ENCODE assay signal across 18 cellular contexts in the genomic region with DNA sequence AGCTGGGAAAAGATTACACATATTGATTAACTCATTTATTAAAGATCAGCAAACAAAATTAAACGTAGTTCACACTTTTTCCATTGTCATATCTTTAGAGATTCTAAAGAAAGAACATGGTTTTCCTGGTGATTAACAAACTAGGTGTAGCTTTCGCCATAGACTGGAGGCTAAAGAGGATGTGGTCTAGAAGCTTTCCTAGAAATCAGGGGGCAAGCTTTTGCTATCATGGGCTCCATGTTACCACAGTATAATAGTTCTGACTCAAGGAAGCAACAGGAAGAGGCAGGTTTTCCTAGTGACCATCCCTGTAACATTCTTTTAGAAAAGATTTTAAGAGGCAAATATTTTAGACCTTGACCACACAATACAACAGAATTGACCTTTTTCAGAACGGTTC.
"Had no signal": no experiment of that assay in that cellular context is flagged by ENCODE, and none has a peak within 500 bp of the region (broad histone marks: within the 10 kb centered on the region; RNA-seq: fewer than 3 reads in every experiment).

No MANE protein-coding gene starts in this region.

- ATAC-seq: activated CD8-positive, alpha-beta memory T cell treated with anti-CD3 and anti-CD28 coated beads, Interleukin-2, amount 10 ng/mL, durations not matched to agents 7 days and 5 days; esophagus mucosa; left lobe of liver; right lobe of liver; stimulated activated naive CD8-positive, alpha-beta T cell treated with anti-CD3 and anti-CD28 coated beads, Interleukin-15, amount 100 ng/mL, for 72 hours had no signal

- H3K9me3 Mint-ChIP-seq: activated naive CD4-positive, alpha-beta T cell treated with anti-CD3 and anti-CD28 coated beads, Interleukin-2, amount 10 ng/mL, durations not matched to agents 7 days and 5 days; activated T-helper 2 cell treated with anti-CD3 and anti-CD28 coated beads, Interferon-gamma antibody, Interleukin-2, Interleukin-4, amounts not matched to agents 10 μg/mL and 5 μg/mL and 100 μg/mL, durations not matched to agents 14 hours and 24 hours and 36 hours; stimulated activated naive CD8-positive, alpha-beta T cell treated with anti-CD3 and anti-CD28 coated beads, Interleukin-15, amount 100 ng/mL, for 72 hours; type B pancreatic cell had no signal

- H3K36me3 Mint-ChIP-seq: activated CD8-positive, alpha-beta memory T cell treated with anti-CD3 and anti-CD28 coated beads, Interleukin-2, amount 10 ng/mL, durations not matched to agents 7 days and 5 days; activated naive CD4-positive, alpha-beta T cell treated with anti-CD3 and anti-CD28 coated beads, Interleukin-2, amount 10 ng/mL, durations not matched to agents 7 days and 5 days; naive B cell; neural progenitor cell; type B pancreatic cell had no signal

- H3K27ac Mint-ChIP-seq: activated CD8-positive, alpha-beta memory T cell treated with anti-CD3 and anti-CD28 coated beads, Interleukin-2, amount 10 ng/mL, durations not matched to agents 7 days and 5 days; activated naive CD4-positive, alpha-beta T cell treated with anti-CD3 and anti-CD28 coated beads, Interleukin-2, amount 10 ng/mL, durations not matched to agents 7 days and 5 days; activated T-helper 2 cell treated with anti-CD3 and anti-CD28 coated beads, Interferon-gamma antibody, Interleukin-2, Interleukin-4, amounts not matched to agents 10 μg/mL and 5 μg/mL and 100 μg/mL, durations not matched to agents 14 hours and 24 hours and 36 hours; neural progenitor cell; stimulated activated naive CD8-positive, alpha-beta T cell treated with anti-CD3 and anti-CD28 coated beads, Interleukin-15, amount 100 ng/mL, for 72 hours; type B pancreatic cell had no signal

- H3K4me1 Mint-ChIP-seq: neural progenitor cell had no signal

- H3K27me3 Mint-ChIP-seq: stimulated activated naive CD8-positive, alpha-beta T cell treated with anti-CD3 and anti-CD28 coated beads, Interleukin-15, amount 100 ng/mL, for 72 hours had no signal

- H3K4me3 Mint-ChIP-seq: activated CD8-positive, alpha-beta memory T cell treated with anti-CD3 and anti-CD28 coated beads, Interleukin-2, amount 10 ng/mL, durations not matched to agents 7 days and 5 days; activated naive CD4-positive, alpha-beta T cell treated with anti-CD3 and anti-CD28 coated beads, Interleukin-2, amount 10 ng/mL, durations not matched to agents 7 days and 5 days; naive B cell; neural progenitor cell; stimulated activated naive CD8-positive, alpha-beta T cell treated with anti-CD3 and anti-CD28 coated beads, Interleukin-15, amount 100 ng/mL, for 72 hours; type B pancreatic cell had no signal

- DNase-seq: activated CD4-positive, alpha-beta T cell treated with anti-CD3 and anti-CD28 coated beads, Interleukin-2, amount 50 U/mL, for 48 hours; activated CD4-positive, CD25-positive, alpha-beta regulatory T cell treated with anti-CD3 and anti-CD28 coated beads, Interleukin-2, amount 50 U/mL, for 72 hours; activated CD8-positive, alpha-beta memory T cell treated with anti-CD3 and anti-CD28 coated beads, Interleukin-2, amount 10 ng/mL, durations not matched to agents 7 days and 5 days; activated naive CD4-positive, alpha-beta T cell treated with anti-CD3 and anti-CD28 coated beads, Interleukin-2, amount 10 ng/mL, durations not matched to agents 7 days and 5 days; activated T-cell treated with anti-CD3 and anti-CD28 coated beads, Interleukin-2, amount 50 U/mL, for 1 hour; adrenal gland; central memory CD4-positive, alpha-beta T cell; colonic mucosa; islet precursor cell; naive B cell; ovary; right lobe of liver; stimulated activated naive CD8-positive, alpha-beta T cell treated with anti-CD3 and anti-CD28 coated beads, Interleukin-15, amount 100 ng/mL, for 72 hours had no signal
